Comparison of ENCODE assay signal across 9 cellular contexts in the genomic region with DNA sequence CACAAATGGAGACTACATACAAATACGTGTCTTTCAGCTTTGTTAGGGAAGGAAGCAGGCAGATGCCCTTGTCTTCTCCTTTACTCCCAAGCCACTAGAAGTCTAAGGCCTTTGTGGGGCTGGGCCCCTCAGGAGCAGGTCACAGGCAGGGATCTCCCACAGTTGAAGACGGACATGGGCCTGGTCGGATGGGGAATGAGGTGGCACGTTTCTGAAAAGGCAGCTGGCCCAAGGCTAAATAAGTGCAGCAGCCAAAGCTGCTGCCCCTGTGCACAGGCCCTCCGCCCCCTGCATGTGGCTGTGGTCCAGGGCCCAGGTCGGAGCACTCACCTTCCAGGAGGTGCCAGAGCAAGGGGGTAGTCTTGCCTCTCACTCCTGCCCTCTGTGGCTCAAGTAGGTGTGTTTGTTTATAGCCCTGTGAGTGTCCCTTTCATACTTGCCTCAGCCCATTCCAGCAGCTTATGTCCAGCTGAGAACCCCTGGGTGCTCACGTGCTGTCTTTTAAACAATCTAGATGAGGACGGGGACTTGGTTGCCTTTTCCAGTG. TPM values are rescaled to one million over a fixed set of nuclear protein-coding genes. Genes with fewer than 3 reads are reported as not detected.
DNase-seq lines count a peak whose midpoint lies in the region; ATAC-seq, FAIRE-seq and TF ChIP-seq lines count a peak whose summit lies in the region.
"Had no signal": no experiment of that assay in that cellular context is flagged by ENCODE, and none has a peak within 500 bp of the region (broad histone marks: within the 10 kb centered on the region; RNA-seq: fewer than 3 reads in every experiment).

No MANE protein-coding gene starts in this region.

- H3K4me1 ChIP-seq in CD4-positive, alpha-beta memory T cell (ENCODE audit: insufficient read depth, low read length), result peaks cover 48% of the 10 kb centered on the region
- H3K4me1 ChIP-seq in PC-9 (replicated peaks; ENCODE audit: insufficient read depth) (peaks cover 54% of the 10 kb centered on the region), endothelial cell of umbilical vein (ENCODE audit: control insufficient read depth, extremely low read depth, insufficient read depth, low read length) (peaks cover 37% of the 10 kb centered on the region), ovary (ENCODE audit: insufficient read depth) (peaks cover 30% of the 10 kb centered on the region)

- H3K4me2 ChIP-seq in PC-9 (peak overlapping the region; percentile 100), endothelial cell of umbilical vein (ENCODE audit: insufficient read depth, low read length) (peak overlapping the region; percentile 88)

- H3K4me3 Mint-ChIP-seq in CD4-positive, alpha-beta memory T cell, result peak overlapping the region; percentile 93 to 98 (median 96)

- 33 to 49% (median 33%) methylated on average over 8 of the region's 8 CpGs for WGBS in ovary, 3 donors

- H3K36me3 Mint-ChIP-seq in CD4-positive, alpha-beta memory T cell, result peaks cover 23 to 59% of the 10 kb centered on the region in 2 donors

- H3K4me1 Mint-ChIP-seq in CD4-positive, alpha-beta memory T cell, result peaks cover 30 to 73% (median 46%) of the 10 kb centered on the region in 4 donors

- peaks cover 0 to 5% (median 0%) of the 10 kb centered on the region in 8 donors for H3K9me3 Mint-ChIP-seq in CD4-positive, alpha-beta memory T cell

- peaks cover 0 to 1% of the 10 kb centered on the region in 2 donors for H3K27me3 Mint-ChIP-seq in CD4-positive, alpha-beta memory T cell

- H3K9me3 ChIP-seq in CD4-positive, alpha-beta memory T cell (ENCODE audit: control insufficient read depth in 1 of 2, low read length in 2 of 2), result no peaks in the 10 kb centered on the region
- no peaks in the 10 kb centered on the region for H3K9me3 ChIP-seq in PC-9 (ENCODE audit: insufficient read depth, low read depth)
- no peaks in the 10 kb centered on the region for H3K9me3 ChIP-seq in endothelial cell of umbilical vein (replicated peaks; ENCODE audit: control insufficient read depth, insufficient read depth, low read length)
- no peaks in the 10 kb centered on the region for H3K9me3 ChIP-seq in ovary

- BruUV-seq in PC-9 (replicated peaks; lab: Mats Ljungman, UMichigan) (no TSS peak), endothelial cell of umbilical vein (replicated peaks; lab: Mats Ljungman, UMichigan) (no TSS peak)

- peaks cover 45% of the 10 kb centered on the region for H3K36me3 ChIP-seq in CD4-positive, alpha-beta memory T cell (ENCODE audit: insufficient read depth, low read length)
- H3K36me3 ChIP-seq in PC-9 (ENCODE audit: low read depth) (peaks cover 51% of the 10 kb centered on the region), endothelial cell of umbilical vein (ENCODE audit: control insufficient read depth in 2 of 2, extremely low read depth in 1 of 2, insufficient read depth in 2 of 2, low read length in 2 of 2) (peaks cover 28 to 39% of the 10 kb centered on the region in 2 experiments), ovary (no peaks in the 10 kb centered on the region)

- no peak overlapping the region for H3K4me3 ChIP-seq in CD4-positive, alpha-beta memory T cell (ENCODE audit: low read length in 2 of 2)
- H3K4me3 ChIP-seq in PC-9 (peak overlapping the region; percentile 98), endothelial cell of umbilical vein (replicated peaks in 1 of 3; ENCODE audit: insufficient read depth in 1 of 3, low read depth in 1 of 3, low read length in 3 of 3) (peak overlapping the region in 2 of 3 experiments; percentile 82 to 90), ovary (peak overlapping the region; percentile 82)

- peaks cover 82% of the 10 kb centered on the region for H3F3A ChIP-seq in PC-9 (ENCODE audit: insufficient read depth, low read depth)

- POLR2A ChIA-PET in CD4-positive, alpha-beta memory T cell (lab: Charles Lee; ENCODE audit: partially characterized antibody), result interaction anchor here (0.5 to 7.5 kb wide), 11 partner anchors 9 to 272 kb away, joined by 3 to 159 read pairs (median 5); a partner anchor contains a TSS
- POLR2A ChIA-PET in PC-9 (lab: Charles Lee; ENCODE audit: unreplicated experiment), result interaction anchor here (0.5 to 0.7 kb wide), 13 partner anchors 10 to 241 kb away, joined by 3 to 23 read pairs (median 4); a partner anchor contains a TSS
- POLR2A ChIA-PET in endothelial cell of umbilical vein (lab: Charles Lee), result interaction anchor here (0.6 to 1.4 kb wide), 8 partner anchors 7 to 1369 kb away, joined by 3 to 6 read pairs (median 4); a partner anchor contains a TSS

- peak overlapping the region; percentile 96 to 99 (median 97) for H3K27ac Mint-ChIP-seq in CD4-positive, alpha-beta memory T cell

- peaks cover 75% of the 10 kb centered on the region for H3K79me2 ChIP-seq in PC-9 (ENCODE audit: low read depth)
- peaks cover 56% of the 10 kb centered on the region for H3K79me2 ChIP-seq in endothelial cell of umbilical vein (ENCODE audit: control insufficient read depth, insufficient read depth, low read length)

- no peak for ATAC-seq in GM18519 (IDR thresholded peaks at IDR 0.05; ENCODE audit: low FRiP score, unreplicated experiment)
- ATAC-seq in HG02678 (IDR thresholded peaks at IDR 0.05; ENCODE audit: unreplicated experiment), result no peak

- H2AFZ ChIP-seq in PC-9 (no peak overlapping the region), endothelial cell of umbilical vein (ENCODE audit: low read depth, low read length) (no peak overlapping the region)

- peak overlapping the region; percentile 99 for H3K27ac ChIP-seq in CD4-positive, alpha-beta memory T cell (ENCODE audit: low read depth, low read length)
- H3K27ac ChIP-seq in PC-9 (peak overlapping the region; percentile 100; the same call in 1 of the 2 replicates), endothelial cell of umbilical vein (ENCODE audit: insufficient read depth, low read depth, low read length) (no peak overlapping the region), ovary (peak overlapping the region; percentile 0 to 7)

- CTCF ChIA-PET in CD4-positive, alpha-beta memory T cell (lab: Charles Lee; ENCODE audit: partially characterized antibody), result interaction anchor here (1.1 to 1.6 kb wide), 5 partner anchors 11 to 26 kb away, joined by 3 to 5 read pairs (median 3); no protein-coding TSS in a partner anchor
- CTCF ChIA-PET in PC-9 (lab: Charles Lee) (interaction anchor here (0.6 kb wide), 1 partner anchor 118 kb away, joined by 4 read pairs; no protein-coding TSS in a partner anchor), endothelial cell of umbilical vein (lab: Charles Lee) (interaction anchor here (1.7 kb wide), 1 partner anchor 20 kb away, joined by 5 read pairs; no protein-coding TSS in a partner anchor)

- peak in 1 of 5 donors; percentile 29 for DNase-seq in CD4-positive, alpha-beta memory T cell
- no peak for DNase-seq in PC-9
- no peak for DNase-seq in endothelial cell of umbilical vein (ENCODE audit: low read depth, low spot score)
- DNase-seq in ovary, result peak in 4 of 5 donors; percentile 16 to 47 (median 34)
- no peak for DNase-seq in NCI-H146 treated with DMSO at 0.1 percent for 48 hours (lab: John Stamatoyannopoulos, UW; ENCODE audit: unreplicated experiment)
- no peak for DNase-seq in ureter (ENCODE audit: low spot score)

- dilution Hi-C loops in endothelial cell of umbilical vein (cut with MboI; ENCODE audit: extremely low pct_ligation_motif_present, low sequenced_read_pairs), result no loop called here

- TF ChIP-seq CTCF in PC-9 (conservative IDR thresholded peaks at IDR 0.05) (no peak), endothelial cell of umbilical vein (IDR thresholded peaks at IDR 0.05; ENCODE audit: extremely low read depth in 1 of 2, insufficient read depth in 1 of 2, low read depth in 1 of 2, low read length in 2 of 2) (no peak), ovary (IDR thresholded peaks at IDR 0.05) (no peak)

- H3K27me3 ChIP-seq in CD4-positive, alpha-beta memory T cell (ENCODE audit: insufficient read depth, low read length), result no peaks in the 10 kb centered on the region
- H3K27me3 ChIP-seq in PC-9 (ENCODE audit: insufficient read depth, low read depth), result no peaks in the 10 kb centered on the region
- no peaks in the 10 kb centered on the region for H3K27me3 ChIP-seq in endothelial cell of umbilical vein (ENCODE audit: control insufficient read depth in 2 of 2, insufficient read depth in 2 of 2, low read length in 2 of 2)
- H3K27me3 ChIP-seq in ovary, result no peaks in the 10 kb centered on the region

- H3K9me1 ChIP-seq in endothelial cell of umbilical vein (replicated peaks; ENCODE audit: control insufficient read depth, extremely low read depth, insufficient read depth, low read length), result no peaks in the 10 kb centered on the region

- peak overlapping the region; percentile 87 for H3K9ac ChIP-seq in endothelial cell of umbilical vein (replicated peaks; ENCODE audit: extremely low read depth, insufficient read depth, low read length)

- no peaks in the 10 kb centered on the region for H3K9me2 ChIP-seq in PC-9 (ENCODE audit: insufficient read depth)

- TF ChIP-seq EP300 in ovary (IDR thresholded peaks at IDR 0.05), result no peak

- H4K20me1 ChIP-seq in PC-9 (ENCODE audit: insufficient read depth) (peaks cover 58% of the 10 kb centered on the region), endothelial cell of umbilical vein (replicated peaks; ENCODE audit: control insufficient read depth, extremely low read depth, insufficient read depth, low read length) (peaks cover 10% of the 10 kb centered on the region)

- intact Hi-C loops in CD4-positive, alpha-beta memory T cell (cut with micrococcal nuclease), result no loop called here
- intact Hi-C loops in PC-9 (cut with micrococcal nuclease; ENCODE audit: unreplicated experiment), result no loop called here
- intact Hi-C loops in endothelial cell of umbilical vein (cut with micrococcal nuclease), result loop anchor here (5.0 kb wide), 2 partner anchors 250 to 265 kb away; a partner anchor contains a TSS
- intact Hi-C loops in ovary (cut with DNase I), result loop anchor here in 1 of 4 donors (10.0 kb wide), 1 partner anchor 82 kb away; a partner anchor contains a TSS

- TF ChIP-seq POLR2A in endothelial cell of umbilical vein (IDR thresholded peaks at IDR 0.05; ENCODE audit: low read depth, low read length) (no peak), ovary (IDR thresholded peaks at IDR 0.05) (no peak)

- peak; percentile 37 for FAIRE-seq in endothelial cell of umbilical vein (lab: Jason Lieb, UNC)

RNA-seq across cellular contexts. Expression of a gene that starts 1.8 kb away (rescaled TPM):
- total RNA-seq in CD4-positive, alpha-beta memory T cell, result 100 to 1,000 TPM; 300 to 303 TPM
- polyA plus RNA-seq in CD4-positive, alpha-beta memory T cell, result 100 to 1,000 TPM; 188 to 212 TPM
- total RNA-seq in PC-9 (2021), result 715 and 961 TPM in 2 replicates
- 316 and 346 TPM in 2 replicates for total RNA-seq in endothelial cell of umbilical vein
- 293 and 302 TPM in 2 replicates for polyA plus RNA-seq in endothelial cell of umbilical vein
- polyA plus RNA-seq in endothelial cell of umbilical vein (2011; cell fraction: cytosol; rRNA removed), result 161 and 215 TPM in 2 replicates
- polyA plus RNA-seq in endothelial cell of umbilical vein (2011; cell fraction: nucleus; rRNA removed), result 318 and 450 TPM in 2 replicates
- 253 and 324 TPM in 2 replicates for polyA plus RNA-seq in endothelial cell of umbilical vein (2012)
- 329 and 383 TPM in 2 replicates for polyA minus RNA-seq in endothelial cell of umbilical vein
- 322 TPM for polyA minus RNA-seq in endothelial cell of umbilical vein (2011; cell fraction: cytosol; rRNA and poly(A)+ RNA removed)
- 164 and 528 TPM in 2 replicates for polyA minus RNA-seq in endothelial cell of umbilical vein (2011; cell fraction: nucleus; rRNA and poly(A)+ RNA removed)
- total RNA-seq in ovary, result 100 to 1,000 TPM; 257 to 457 (median 337) TPM
- 100 to 1,000 TPM; 125 to 265 TPM for polyA plus RNA-seq in ovary
- total RNA-seq in ureter, result 265 TPM

RNA-seq across cellular contexts. Expression of a gene that starts 15.9 kb away (rescaled TPM):
- total RNA-seq in CD4-positive, alpha-beta memory T cell, result 100 to 1,000 TPM; 119 to 121 TPM
- polyA plus RNA-seq in CD4-positive, alpha-beta memory T cell, result 10 to 100 TPM in 1 of 2 donors, 1 to 10 TPM in 1; 8.3 to 24.3 TPM
- total RNA-seq in PC-9 (2021) (337 and 413 TPM in 2 replicates), endothelial cell of umbilical vein (226 and 243 TPM in 2 replicates), ovary (100 to 1,000 TPM in 1 of 7 donors, 10 to 100 TPM in 6; 51.2 to 102 (median 68.6) TPM), ureter (93.8 TPM)
- polyA plus RNA-seq in endothelial cell of umbilical vein (243 and 300 TPM in 2 replicates), ovary (10 to 100 TPM; 51.0 to 65.6 TPM)
- polyA plus RNA-seq in endothelial cell of umbilical vein (2011; cell fraction: cytosol; rRNA removed), result 227 and 229 TPM in 2 replicates
- polyA plus RNA-seq in endothelial cell of umbilical vein (2011; cell fraction: nucleus; rRNA removed), result 434 and 609 TPM in 2 replicates
- polyA plus RNA-seq in endothelial cell of umbilical vein (2012), result 211 and 221 TPM in 2 replicates
- polyA minus RNA-seq in endothelial cell of umbilical vein, result 149 and 172 TPM in 2 replicates
- polyA minus RNA-seq in endothelial cell of umbilical vein (2011; cell fraction: cytosol; rRNA and poly(A)+ RNA removed), result 87.2 TPM
- polyA minus RNA-seq in endothelial cell of umbilical vein (2011; cell fraction: nucleus; rRNA and poly(A)+ RNA removed), result 91.5 and 136 TPM in 2 replicates

RNA-seq across cellular contexts. Expression of a gene that starts 28.7 kb away (rescaled TPM):
- total RNA-seq in CD4-positive, alpha-beta memory T cell, result 1 to 10 TPM; 5.1 to 8.1 TPM
- 1 to 10 TPM; 4.2 to 9.4 TPM for polyA plus RNA-seq in CD4-positive, alpha-beta memory T cell
- total RNA-seq in PC-9 (2021), result 9.7 and 14.4 TPM in 2 replicates
- 0.88 and 0.95 TPM in 2 replicates for total RNA-seq in endothelial cell of umbilical vein
- 6.3 and 14.1 TPM in 2 replicates for polyA plus RNA-seq in endothelial cell of umbilical vein
- 0.98 and 1.7 TPM in 2 replicates for polyA plus RNA-seq in endothelial cell of umbilical vein (2011; cell fraction: cytosol; rRNA removed)
- polyA plus RNA-seq in endothelial cell of umbilical vein (2011; cell fraction: nucleus; rRNA removed), result 2.3 and 3.3 TPM in 2 replicates
- 1.0 TPM in 1 of 2 replicates, not detected in the other for polyA plus RNA-seq in endothelial cell of umbilical vein (2012)
- 0.49 TPM in 1 of 2 replicates, not detected in the other for polyA minus RNA-seq in endothelial cell of umbilical vein
- polyA minus RNA-seq in endothelial cell of umbilical vein (2011; cell fraction: cytosol; rRNA and poly(A)+ RNA removed), result not detected
- not detected in 2 replicates for polyA minus RNA-seq in endothelial cell of umbilical vein (2011; cell fraction: nucleus; rRNA and poly(A)+ RNA removed)
- total RNA-seq in ovary, result 10 to 100 TPM in 6 of 7 donors, 1 to 10 TPM in 1; 7.5 to 43.5 (median 20.6) TPM
- polyA plus RNA-seq in ovary, result 10 to 100 TPM in 1 of 2 donors, not detected in 1; 11.7 TPM
- total RNA-seq in ureter, result 13.7 TPM
- total RNA-seq: LHCN-M2 had no signal

RNA-seq across cellular contexts. Expression of a gene that starts 36.1 kb away (rescaled TPM):
- 100 to 1,000 TPM; 125 to 129 TPM for total RNA-seq in CD4-positive, alpha-beta memory T cell
- polyA plus RNA-seq in CD4-positive, alpha-beta memory T cell, result 10 to 100 TPM; 11.4 to 17.2 TPM
- total RNA-seq in PC-9 (2021), result 39.9 and 54.0 TPM in 2 replicates
- total RNA-seq in endothelial cell of umbilical vein, result 17.6 and 19.1 TPM in 2 replicates
- polyA plus RNA-seq in endothelial cell of umbilical vein, result 16.4 and 17.1 TPM in 2 replicates
- polyA plus RNA-seq in endothelial cell of umbilical vein (2011; cell fraction: cytosol; rRNA removed), result 7.8 and 10.3 TPM in 2 replicates
- polyA plus RNA-seq in endothelial cell of umbilical vein (2011; cell fraction: nucleus; rRNA removed), result 118 and 121 TPM in 2 replicates
- 18.5 and 19.7 TPM in 2 replicates for polyA plus RNA-seq in endothelial cell of umbilical vein (2012)
- polyA minus RNA-seq in endothelial cell of umbilical vein, result 16.5 and 26.7 TPM in 2 replicates
- polyA minus RNA-seq in endothelial cell of umbilical vein (2011; cell fraction: cytosol; rRNA and poly(A)+ RNA removed), result 3.3 TPM
- 14.5 and 24.5 TPM in 2 replicates for polyA minus RNA-seq in endothelial cell of umbilical vein (2011; cell fraction: nucleus; rRNA and poly(A)+ RNA removed)
- 10 to 100 TPM; 46.2 to 61.1 (median 50.3) TPM for total RNA-seq in ovary
- polyA plus RNA-seq in ovary, result 10 to 100 TPM; 26.9 to 59.3 TPM
- 40.5 TPM for total RNA-seq in ureter

Comparison
In these comparisons a context has a peak if more than half of its experiments do, and no peak if none do; other contexts are left out.
1. DNase-seq: peak in ovary (4 of 5); none in PC-9 (0 of 2), endothelial cell of umbilical vein (single experiment), NCI-H146 treated with DMSO at 0.1 percent for 48 hours (single experiment) and ureter (single experiment).
2. H3K4me3 ChIP-seq: peak in PC-9 (single experiment), endothelial cell of umbilical vein (2 of 3) and ovary (single experiment); none in CD4-positive, alpha-beta memory T cell (0 of 2).